ENCODE assay signal across 8 cellular contexts in the genomic region with DNA sequence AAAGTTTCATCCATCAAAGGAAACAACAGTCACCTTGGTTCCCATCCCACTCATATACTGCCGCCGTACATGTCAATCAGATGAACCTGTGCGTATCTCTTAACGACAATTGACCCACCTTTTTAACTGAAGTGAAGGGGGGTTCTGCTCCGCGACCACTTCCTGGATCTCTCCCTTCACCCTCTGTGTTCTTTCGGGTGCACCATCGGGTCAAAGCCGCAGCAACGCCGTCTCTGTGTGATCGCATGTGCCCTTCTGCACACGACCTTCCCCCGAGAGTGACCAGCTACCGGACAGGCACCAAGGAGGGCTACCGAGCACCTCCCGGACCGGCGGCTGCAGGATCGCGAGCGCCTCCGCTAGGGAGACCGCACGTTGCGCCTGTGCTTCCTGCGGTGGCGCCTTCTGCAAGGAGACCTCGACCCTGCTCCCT. TPM values are rescaled to one million over a fixed set of nuclear protein-coding genes. Genes with fewer than 3 reads are reported as not detected.
DNase-seq lines count a peak whose midpoint lies in the region; ATAC-seq and TF ChIP-seq lines count a peak whose summit lies in the region.
"Not testable (repeated sequence)": the region's sequence is repeated elsewhere in the genome, so short reads cannot be mapped to it uniquely, and the experiment has no call there.

No MANE protein-coding gene starts in this region.

- peak; percentile 23 for ATAC-seq in GM21447 (IDR thresholded peaks at IDR 0.05; ENCODE audit: unreplicated experiment)
- ATAC-seq in activated naive CD4-positive, alpha-beta T cell treated with anti-CD3 and anti-CD28 coated beads, Interleukin-2, amount 50 U/mL, for 72 hours = peak; percentile 4 to 13

- peak overlapping the region; percentile 56 to 80 (median 73) for H3K9ac ChIP-seq in BLaER1 treated with 17β-estradiol and CSF1 and Interleukin-3, amounts not matched to agents 10 nM and 100 nM
- H3K9ac ChIP-seq in SK-N-SH = peak overlapping the region; percentile 60

- H3K27ac ChIP-seq in BLaER1 treated with 17β-estradiol and CSF1 and Interleukin-3, amounts not matched to agents 10 nM and 100 nM = peak overlapping the region in 6 of 11 experiments; percentile 14 to 67 (median 45); a peak in 12 of 22 replicates
- H3K27ac ChIP-seq in SK-N-SH (ENCODE audit: low read depth in 2 of 2, low read length in 1 of 2) = not testable (repeated sequence)

- H3K9me3 ChIP-seq in BLaER1 treated with 17β-estradiol and CSF1 and Interleukin-3, amounts not matched to agents 10 nM and 100 nM (replicated peaks in 1 of 11); SK-N-SH: not testable (repeated sequence)

- not testable (repeated sequence) for H3K9me3 Mint-ChIP-seq in activated naive CD4-positive, alpha-beta T cell treated with anti-CD3 and anti-CD28 coated beads, Interleukin-2, amount 50 U/mL, for 72 hours; mesothelial cell of epicardium

- not testable (repeated sequence) for H3K27me3 ChIP-seq in BLaER1 treated with 17β-estradiol and CSF1 and Interleukin-3, amounts not matched to agents 10 nM and 100 nM; SK-N-SH (ENCODE audit: insufficient read depth)

- under 1% methylated on average over 9 of the region's 29 CpGs for WGBS in SK-N-SH (ENCODE audit: low lambda C conversion rate)

- H3F3A ChIP-seq in SK-N-SH (replicated peaks; ENCODE audit: insufficient read depth) = peaks cover 12% of the 10 kb centered on the region

- peak overlapping the region; percentile 78 to 94 for H3K27ac Mint-ChIP-seq in activated naive CD4-positive, alpha-beta T cell treated with anti-CD3 and anti-CD28 coated beads, Interleukin-2, amount 50 U/mL, for 72 hours
- H3K27ac Mint-ChIP-seq in mesothelial cell of epicardium = peak overlapping the region; percentile 37

- H3K4me1 ChIP-seq in BLaER1 treated with 17β-estradiol and CSF1 and Interleukin-3, amounts not matched to agents 10 nM and 100 nM = peaks cover 11 to 27% (median 22%) of the 10 kb centered on the region in 10 experiments
- peaks cover 3 to 18% of the 10 kb centered on the region in 2 experiments; a peak in 2 of 4 replicates for H3K4me1 ChIP-seq in SK-N-SH (ENCODE audit: control insufficient read depth in 1 of 2, insufficient read depth in 2 of 2, low read depth in 1 of 2, low read length in 1 of 2)

- H3K4me2 ChIP-seq in BLaER1 treated with 17β-estradiol and CSF1 and Interleukin-3, amounts not matched to agents 10 nM and 100 nM = peak overlapping the region; percentile 57 to 88 (median 75)
- H3K4me2 ChIP-seq in SK-N-SH = peak overlapping the region; percentile 62

- CTCF ChIA-PET in SK-N-SH (lab: Yijun Ruan, JAX) = not testable (repeated sequence)

- peaks cover 67% of the 10 kb centered on the region for H3K79me2 ChIP-seq in SK-N-SH (ENCODE audit: insufficient read depth)

- not testable (repeated sequence) for TF ChIP-seq EP300 in SK-N-SH (IDR thresholded peaks at IDR 0.05; ENCODE audit: borderline replicate concordance in 1 of 2, low read depth in 1 of 2, low read length in 1 of 2)

- POLR2A ChIA-PET in SK-N-SH (lab: Yijun Ruan, JAX) = not testable (repeated sequence)

- H2AFZ ChIP-seq in SK-N-SH (ENCODE audit: low read depth) = not testable (repeated sequence)

- H3K4me1 Mint-ChIP-seq in mesothelial cell of epicardium = peaks cover 14% of the 10 kb centered on the region

- peak overlapping the region; percentile 85 for H3K4me3 Mint-ChIP-seq in mesothelial cell of epicardium

- peak; percentile 19 for TF ChIP-seq CTCF in SK-N-SH (IDR thresholded peaks at IDR 0.05)
- TF ChIP-seq CTCF in fibroblast of pulmonary artery (IDR thresholded peaks at IDR 0.05; ENCODE audit: low read length, missing control alignments); mesothelial cell of epicardium (IDR thresholded peaks at IDR 0.05; ENCODE audit: unreplicated experiment): not testable (repeated sequence)

- not testable (repeated sequence) for H3K9me2 ChIP-seq in SK-N-SH

- H3K4me3 ChIP-seq in BLaER1 treated with 17β-estradiol and CSF1 and Interleukin-3, amounts not matched to agents 10 nM and 100 nM = peak overlapping the region; percentile 74 to 100 (median 94)
- peak overlapping the region; percentile 69 to 80 for H3K4me3 ChIP-seq in SK-N-SH (ENCODE audit: low read depth in 2 of 2, low read length in 1 of 2)
- H3K4me3 ChIP-seq in fibroblast of pulmonary artery (replicated peaks; ENCODE audit: low read depth, low read length) = peak overlapping the region; percentile 79

- H4K20me1 ChIP-seq in BLaER1 treated with 17β-estradiol and CSF1 and Interleukin-3, amounts not matched to agents 10 nM and 100 nM = peaks cover 29 to 37% (median 35%) of the 10 kb centered on the region in 11 experiments; a peak in 20 of 22 replicates
- peaks cover 23% of the 10 kb centered on the region; the same call in 1 of the 2 replicates for H4K20me1 ChIP-seq in SK-N-SH (ENCODE audit: insufficient read depth)

- H3K27me3 Mint-ChIP-seq in mesothelial cell of epicardium (ENCODE audit: low read depth) = not testable (repeated sequence)

- H3K36me3 ChIP-seq in BLaER1 treated with 17β-estradiol and CSF1 and Interleukin-3, amounts not matched to agents 10 nM and 100 nM = peaks cover 0 to 19% (median 7%) of the 10 kb centered on the region in 11 experiments; a peak in 10 of 22 replicates
- H3K36me3 ChIP-seq in SK-N-SH (replicated peaks in 1 of 2; ENCODE audit: control insufficient read depth in 1 of 2, insufficient read depth in 2 of 2, low read length in 1 of 2) = peaks cover 3 to 17% of the 10 kb centered on the region in 2 experiments

- peak; percentile 9 for DNase-seq in HuH-7.5 (ENCODE audit: low spot score)
- not testable (repeated sequence) for DNase-seq in SK-N-SH; fibroblast of pulmonary artery (ENCODE audit: low read depth); mesothelial cell of epicardium (ENCODE audit: low spot score in 2 of 2, unreplicated experiment in 2 of 2)
- peak; percentile 16 to 65 for DNase-seq in activated naive CD4-positive, alpha-beta T cell treated with anti-CD3 and anti-CD28 coated beads, Interleukin-2, amount 50 U/mL, for 72 hours (ENCODE audit: low spot score in 2 of 2)
- peak; percentile 9 to 21 for DNase-seq in stimulated activated CD4-positive, alpha-beta T cell treated with anti-CD3 and anti-CD28 coated beads, Interleukin-2, amount 100 ng/mL, for 48 hours

- TF ChIP-seq RAD21 in SK-N-SH (IDR thresholded peaks at IDR 0.05; ENCODE audit: low read length) = not testable (repeated sequence)

- not testable (repeated sequence) for H3K36me3 Mint-ChIP-seq in activated naive CD4-positive, alpha-beta T cell treated with anti-CD3 and anti-CD28 coated beads, Interleukin-2, amount 50 U/mL, for 72 hours; mesothelial cell of epicardium

TF ChIP-seq in SK-N-SH, 30 proteins besides CTCF, POLR2A, EP300 and RAD21:
- 0 out of 2 replicates have a peak, but pooled peaks have one; percentile 19 for TF ChIP-seq MAX (IDR thresholded peaks at IDR 0.05; ENCODE audit: low read depth)

RNA-seq across cellular contexts. Expression of gene TMEM50A, which starts 1.2 kb away (rescaled TPM):
- polyA plus RNA-seq in SK-N-SH (2012; rRNA removed) = 91.4 and 95.5 TPM in 2 replicates
- 128 and 170 TPM in 2 replicates for polyA plus RNA-seq in SK-N-SH (2012; cell fraction: cytosol; rRNA removed)
- polyA plus RNA-seq in SK-N-SH (2012; cell fraction: nucleus; rRNA removed) = 23.4 and 39.5 TPM in 2 replicates
- 10 to 100 TPM; 92.0 to 95.5 TPM for total RNA-seq in activated naive CD4-positive, alpha-beta T cell treated with anti-CD3 and anti-CD28 coated beads, Interleukin-2, amount 50 U/mL, for 72 hours
- 66.1 to 70.6 TPM (median 67.2 TPM) in 3 replicates for total RNA-seq in mesothelial cell of epicardium
